10 cellular contexts compared by ENCODE assay signal in genomic region chr11:16632295-16633200, GRCh38.
DNase-seq lines count a peak whose midpoint lies in the region; ATAC-seq and TF ChIP-seq lines count a peak whose summit lies in the region.
"Had no signal": no experiment of that assay in that cellular context is flagged by ENCODE, and none has a peak within 500 bp of the region (broad histone marks: within the 10 kb centered on the region; RNA-seq: fewer than 3 reads in every experiment).

No MANE protein-coding gene starts in this region.

- H3F3A ChIP-seq in GM23248 (ENCODE audit: insufficient read depth) = no peaks in the 10 kb centered on the region

- no peaks in the 10 kb centered on the region for H3K9me3 ChIP-seq in GM23248 (ENCODE audit: low read depth)
- H3K9me3 ChIP-seq in uterus = no peaks in the 10 kb centered on the region

- DNase-seq in CMK (ENCODE audit: low read depth) (peak; percentile 32), GM23248 (peak; percentile 46), NCI-H526 treated with DMSO at 0.1 percent for 48 hours (lab: John Stamatoyannopoulos, UW) (peak; percentile 32), fibroblast of peridontal ligament (ENCODE audit: extremely low read depth) (peak; percentile 38), activated gamma-delta T cell (lab: John Stamatoyannopoulos, UW) (no peak), AG08395 (ENCODE audit: low spot score) (no peak), uterus (no peak)
- DNase-seq: caudate nucleus had no signal

- no peaks in the 10 kb centered on the region for H3K9me2 ChIP-seq in GM23248 (ENCODE audit: insufficient read depth)

- no peak overlapping the region for H3K4me2 ChIP-seq in GM23248 (ENCODE audit: unreplicated experiment)

- in situ Hi-C loops in GM23248 (cut with MboI) = no loop called here

- no peaks in the 10 kb centered on the region for H3K4me1 ChIP-seq in GM23248 (ENCODE audit: insufficient read depth)
- H3K4me1 ChIP-seq in uterus = no peaks in the 10 kb centered on the region
- H3K4me1 ChIP-seq: parathyroid adenoma had no signal

- H3K4me3 ChIP-seq in GM23248 = no peak overlapping the region
- H3K4me3 ChIP-seq in uterus = no peak overlapping the region

- WGBS in GM23248 (ENCODE audit: low coverage in 1 of 2, low lambda C conversion rate in 2 of 2, missing lambda C conversion rate in 2 of 2), 2 experiments = 12 to 13% methylated on average over 9 of the region's 9 CpGs

- H3K27ac ChIP-seq in GM23248 = no peak overlapping the region
- H3K27ac ChIP-seq in uterus = no peak overlapping the region
- H3K27ac ChIP-seq: parathyroid adenoma had no signal

- H3K27me3 ChIP-seq in GM23248 (replicated peaks; ENCODE audit: insufficient read depth) (no peaks in the 10 kb centered on the region), uterus (no peaks in the 10 kb centered on the region)

- no peaks in the 10 kb centered on the region for H4K20me1 ChIP-seq in GM23248 (ENCODE audit: insufficient read depth)

- TF ChIP-seq POLR2A in uterus (IDR thresholded peaks at IDR 0.05) = no peak

- no peaks in the 10 kb centered on the region for H3K79me2 ChIP-seq in GM23248 (ENCODE audit: insufficient read depth)
- H3K79me2 ChIP-seq: parathyroid adenoma had no signal

- H3K9ac ChIP-seq in GM23248 = no peak overlapping the region
- H3K9ac ChIP-seq: parathyroid adenoma had no signal

- ATAC-seq in GM19463 (IDR thresholded peaks at IDR 0.05; ENCODE audit: unreplicated experiment) = no peak

- no peak for TF ChIP-seq CTCF in uterus (IDR thresholded peaks at IDR 0.05)

- intact Hi-C loops in uterus (cut with DNase I; ENCODE audit: low total_unique reads) = no loop called here

- H2AFZ ChIP-seq in GM23248 = no peak overlapping the region
- H2AFZ ChIP-seq: parathyroid adenoma had no signal

- H3K36me3 ChIP-seq in GM23248 (ENCODE audit: low read depth) = no peaks in the 10 kb centered on the region
- H3K36me3 ChIP-seq in uterus = no peaks in the 10 kb centered on the region

Comparison
In these comparisons a context has a peak if more than half of its experiments do, and no peak if none do; other contexts are left out.
1. DNase-seq: peak in CMK (single experiment), GM23248 (single experiment), NCI-H526 treated with DMSO at 0.1 percent for 48 hours (single experiment) and fibroblast of peridontal ligament (single experiment); none in activated gamma-delta T cell (single experiment), AG08395 (single experiment) and uterus (0 of 2).